Comparison of ENCODE assay signal across 1 cellular context in the genomic region with DNA sequence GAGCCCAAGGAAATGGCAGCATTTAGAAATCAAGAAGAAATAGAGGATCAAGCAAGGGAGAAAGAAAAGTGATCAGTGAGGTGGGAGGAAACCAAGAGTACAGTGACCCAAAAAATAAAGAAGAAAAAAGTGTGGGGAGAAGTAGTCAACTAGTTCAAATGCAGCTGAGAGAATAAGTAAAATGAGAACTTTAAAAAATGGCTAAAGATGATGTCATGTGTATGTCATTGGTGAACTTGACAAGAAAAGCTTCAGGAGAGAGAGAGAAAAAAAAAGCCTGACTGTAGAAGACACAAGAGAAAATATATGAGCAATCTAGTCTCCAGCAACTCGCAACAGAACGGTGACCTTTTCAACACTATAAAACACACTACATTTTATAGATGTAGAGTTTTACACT.
A peak's percentile ranks its signal among the peaks of the same experiment; 100 is the strongest.
TF ChIP-seq lines count a peak whose summit lies in the region.

No MANE protein-coding gene starts in this region.

TF ChIP-seq in HepG2, 621 proteins besides CTCF, POLR2A, EP300 and RAD21 (continued from another document):
- TF ChIP-seq ATF7 (IDR thresholded peaks at IDR 0.05) (peak; percentile 86), ATF7 (CRISPR knock-in tag; IDR thresholded peaks at IDR 0.05) (no peak)
TF ChIP-seq in HepG2: peak in this region for 1.
